7 cellular contexts compared by ENCODE assay signal in the genomic region with DNA sequence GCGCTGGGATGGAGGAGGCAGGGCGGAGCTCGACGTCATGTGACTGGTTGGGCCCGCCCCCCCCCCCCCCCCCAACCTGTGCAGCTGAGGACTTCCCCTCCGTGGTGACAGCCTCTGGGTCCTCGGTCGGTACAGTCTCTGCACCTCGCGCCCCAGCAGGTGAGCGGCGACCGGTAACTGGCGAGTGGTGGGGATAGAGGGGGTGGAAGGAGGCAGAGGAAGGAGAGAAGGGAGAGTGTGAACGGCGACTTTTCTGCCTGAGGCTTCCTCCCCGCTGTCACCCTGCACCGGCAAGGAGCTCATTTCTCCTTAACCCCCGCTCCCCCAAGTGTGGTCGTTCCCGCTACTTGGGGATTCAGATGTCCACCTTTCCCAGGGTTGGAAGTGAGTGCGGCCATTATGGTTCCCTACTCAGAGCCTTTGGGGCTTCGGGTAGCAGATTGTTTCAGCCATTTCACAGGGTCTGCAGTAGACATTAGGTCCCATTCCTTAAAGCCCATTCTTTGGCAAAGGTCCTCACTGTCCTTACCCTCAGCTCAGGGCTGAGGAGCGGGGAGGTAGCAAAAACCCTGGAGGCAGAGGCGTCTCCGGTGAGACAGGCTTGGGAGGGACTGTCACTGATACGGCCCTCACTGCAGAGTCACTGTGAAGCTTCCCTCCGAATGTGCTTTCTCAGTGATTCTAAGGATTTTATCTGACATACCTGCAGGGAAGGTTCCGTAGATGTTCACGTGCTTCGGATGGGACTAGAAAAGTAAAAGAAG. TPM values are rescaled to one million over a fixed set of nuclear protein-coding genes. Genes with fewer than 3 reads are reported as not detected.
DNase-seq lines count a peak whose midpoint lies in the region; ATAC-seq and TF ChIP-seq lines count a peak whose summit lies in the region.

A gene (plus strand): TSS at position 81 of the 764 bp plus-strand sequence. CDS start 31,719 bp downstream, outside the sequence.

- H3K36me3 Mint-ChIP-seq in activated CD8-positive, alpha-beta T cell treated with anti-CD3 and anti-CD28 coated beads for 36 hours (ENCODE audit: low read depth): peaks cover 33% of the 10 kb centered on the region

- TF ChIP-seq CTCF in activated CD8-positive, alpha-beta T cell treated with anti-CD3 and anti-CD28 coated beads for 36 hours (IDR thresholded peaks at IDR 0.05): no peak

- H3K27me3 Mint-ChIP-seq in activated CD8-positive, alpha-beta T cell treated with anti-CD3 and anti-CD28 coated beads for 36 hours: no peaks in the 10 kb centered on the region

- TF ChIP-seq POLR2A in GM15510 (IDR thresholded peaks at IDR 0.05; ENCODE audit: borderline replicate concordance, extremely low read depth, insufficient read length): peak; percentile 60

- POLR2A ChIA-PET in HEK293T (lab: Yijun Ruan, JAX): interaction anchor here (0.6 to 1.7 kb wide), 11 partner anchors 9 to 309 kb away, joined by 3 to 7 read pairs (median 4); a partner anchor contains a TSS
- POLR2A ChIA-PET in activated CD8-positive, alpha-beta T cell treated with anti-CD3 and anti-CD28 coated beads for 36 hours (lab: Charles Lee): interaction anchor here (0.6 to 3.2 kb wide), 10 partner anchors 10 to 216 kb away, joined by 3 to 26 read pairs (median 4); a partner anchor contains a TSS

- peak; percentile 45 for ATAC-seq in activated CD8-positive, alpha-beta T cell treated with anti-CD3 and anti-CD28 coated beads for 36 hours

- peak within 1 kb of the TSS; percentile 100 for H3K27ac Mint-ChIP-seq in activated CD8-positive, alpha-beta T cell treated with anti-CD3 and anti-CD28 coated beads for 36 hours

- H3K9me3 Mint-ChIP-seq in activated CD8-positive, alpha-beta T cell treated with anti-CD3 and anti-CD28 coated beads for 36 hours: no peaks in the 10 kb centered on the region

- intact Hi-C loops in activated CD8-positive, alpha-beta T cell treated with anti-CD3 and anti-CD28 coated beads for 36 hours (cut with micrococcal nuclease): loop anchor here (5.0 to 10.0 kb wide), 2 partner anchors 232 to 310 kb away; a partner anchor contains a TSS

- DNase-seq in HEK293T (ENCODE audit: extremely low spot score): peak; percentile 71
- DNase-seq in NCI-H128 (lab: John Stamatoyannopoulos, UW; ENCODE audit: unreplicated experiment): peak; percentile 73
- peak; percentile 79 for DNase-seq in activated CD8-positive, alpha-beta T cell treated with anti-CD3 and anti-CD28 coated beads for 36 hours
- DNase-seq in effector CD8-positive, alpha-beta T cell (lab: John Stamatoyannopoulos, UW): peak; percentile 79
- peak; percentile 53 for DNase-seq in midbrain (lab: John Stamatoyannopoulos, UW)
- DNase-seq in stimulated activated CD8-positive, alpha-beta memory T cell treated with anti-CD3 and anti-CD28 coated beads, Interleukin-2, amount 100 ng/mL, for 1 hour (ENCODE audit: low read depth in 2 of 2): peak; percentile 42 to 57

- peaks cover 52% of the 10 kb centered on the region for H3K4me1 Mint-ChIP-seq in activated CD8-positive, alpha-beta T cell treated with anti-CD3 and anti-CD28 coated beads for 36 hours (ENCODE audit: low read depth)

- peak within 1 kb of the TSS; percentile 98 for H3K4me3 Mint-ChIP-seq in activated CD8-positive, alpha-beta T cell treated with anti-CD3 and anti-CD28 coated beads for 36 hours

- CTCF ChIA-PET in HEK293T (lab: Yijun Ruan, JAX): interaction anchor here (0.9 kb wide), 1 partner anchor 11 kb away, joined by 3 read pairs; no protein-coding TSS in a partner anchor
- CTCF ChIA-PET in activated CD8-positive, alpha-beta T cell treated with anti-CD3 and anti-CD28 coated beads for 36 hours (lab: Charles Lee): interaction anchor here (1.7 to 3.2 kb wide), 4 partner anchors 12 to 233 kb away, joined by 6 to 44 read pairs (median 11); a partner anchor contains a TSS

TF ChIP-seq in HEK293T, 16 proteins besides CTCF, POLR2A, EP300 and RAD21:
- TF ChIP-seq ARNT (IDR thresholded peaks at IDR 0.05) (no peak), NFRKB (IDR thresholded peaks at IDR 0.05) (no peak), SUZ12 (IDR thresholded peaks at IDR 0.05) (no peak), FOXK2 (IDR thresholded peaks at IDR 0.05) (no peak), FOXM1 (IDR thresholded peaks at IDR 0.05; ENCODE audit: borderline replicate concordance) (no peak), FOXA1 (IDR thresholded peaks at IDR 0.05) (no peak), LEF1 (IDR thresholded peaks at IDR 0.05; ENCODE audit: borderline replicate concordance) (no peak), TARDBP (IDR thresholded peaks at IDR 0.05) (no peak), ELF4 (IDR thresholded peaks at IDR 0.05) (no peak), SP1 (IDR thresholded peaks at IDR 0.05) (no peak)
- TF ChIP-seq, protein P1, sequence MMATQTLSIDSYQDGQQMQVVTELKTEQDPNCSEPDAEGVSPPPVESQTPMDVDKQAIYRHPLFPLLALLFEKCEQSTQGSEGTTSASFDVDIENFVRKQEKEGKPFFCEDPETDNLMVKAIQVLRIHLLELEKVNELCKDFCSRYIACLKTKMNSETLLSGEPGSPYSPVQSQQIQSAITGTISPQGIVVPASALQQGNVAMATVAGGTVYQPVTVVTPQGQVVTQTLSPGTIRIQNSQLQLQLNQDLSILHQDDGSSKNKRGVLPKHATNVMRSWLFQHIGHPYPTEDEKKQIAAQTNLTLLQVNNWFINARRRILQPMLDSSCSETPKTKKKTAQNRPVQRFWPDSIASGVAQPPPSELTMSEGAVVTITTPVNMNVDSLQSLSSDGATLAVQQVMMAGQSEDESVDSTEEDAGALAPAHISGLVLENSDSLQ (IDR thresholded peaks at IDR 0.05): no peak

RNA-seq across cellular contexts. Expression of the gene that starts here (rescaled TPM):
- total RNA-seq in activated CD8-positive, alpha-beta T cell treated with anti-CD3 and anti-CD28 coated beads for 36 hours: 10 to 100 TPM; 36.7 to 40.7 TPM

Comparison
In these comparisons a context has a peak if more than half of its experiments do, and no peak if none do; other contexts are left out.
1. Peak in every context shown above with its lines: DNase-seq and ATAC-seq.